12 cellular contexts compared by ENCODE assay signal in genomic region chr1:30778979-30779293, GRCh38. TPM values are rescaled to one million over a fixed set of nuclear protein-coding genes. Genes with fewer than 3 reads are reported as not detected.
"Had no signal": no experiment of that assay in that cellular context is flagged by ENCODE, and none has a peak within 500 bp of the region (broad histone marks: within the 10 kb centered on the region; RNA-seq: fewer than 3 reads in every experiment).

No MANE protein-coding gene starts in this region.

- H3K27me3 ChIP-seq: ascending aorta, right lobe of liver, thyroid gland had no signal

- FAIRE-seq: colon, TTC549, urothelium cell line had no signal

- H3K4me3 Mint-ChIP-seq: activated naive CD8-positive, alpha-beta T cell; nephron; T-helper 1 cell treated with Interleukin-12 subunit alpha and Interleukin-12 subunit beta and Interleukin-4 antibody, amounts not matched to agents 30 μg/mL and 1 μg/mL, for 36 hours had no signal

- H3K9me3 ChIP-seq: ascending aorta, heart left ventricle, prostate gland, right lobe of liver, stomach, thyroid gland had no signal

- H3K36me3 ChIP-seq: ascending aorta, heart left ventricle, prostate gland, right lobe of liver, stomach, thyroid gland had no signal

- H3K9me3 Mint-ChIP-seq: nephron; T-helper 1 cell treated with Interleukin-12 subunit alpha and Interleukin-12 subunit beta and Interleukin-4 antibody, amounts not matched to agents 30 μg/mL and 1 μg/mL, for 36 hours had no signal

- H3K27ac Mint-ChIP-seq: activated naive CD8-positive, alpha-beta T cell; T-helper 1 cell treated with Interleukin-12 subunit alpha and Interleukin-12 subunit beta and Interleukin-4 antibody, amounts not matched to agents 30 μg/mL and 1 μg/mL, for 36 hours had no signal

- H3K36me3 Mint-ChIP-seq: activated naive CD8-positive, alpha-beta T cell had no signal

- H3K4me3 ChIP-seq: ascending aorta, heart left ventricle, prostate gland, right lobe of liver, stomach, thyroid gland had no signal

- H3K27me3 Mint-ChIP-seq: activated naive CD8-positive, alpha-beta T cell had no signal

- H3K4me1 ChIP-seq: prostate gland had no signal

- H3K27ac ChIP-seq: ascending aorta, heart left ventricle, prostate gland, right lobe of liver, stomach, thyroid gland had no signal

RNA-seq across cellular contexts. Expression of gene MATN1, which starts 55.6 kb away (rescaled TPM):
- total RNA-seq: right lobe of liver had no signal
- polyA plus RNA-seq: heart left ventricle, stomach had no signal
